In the genomic region with DNA sequence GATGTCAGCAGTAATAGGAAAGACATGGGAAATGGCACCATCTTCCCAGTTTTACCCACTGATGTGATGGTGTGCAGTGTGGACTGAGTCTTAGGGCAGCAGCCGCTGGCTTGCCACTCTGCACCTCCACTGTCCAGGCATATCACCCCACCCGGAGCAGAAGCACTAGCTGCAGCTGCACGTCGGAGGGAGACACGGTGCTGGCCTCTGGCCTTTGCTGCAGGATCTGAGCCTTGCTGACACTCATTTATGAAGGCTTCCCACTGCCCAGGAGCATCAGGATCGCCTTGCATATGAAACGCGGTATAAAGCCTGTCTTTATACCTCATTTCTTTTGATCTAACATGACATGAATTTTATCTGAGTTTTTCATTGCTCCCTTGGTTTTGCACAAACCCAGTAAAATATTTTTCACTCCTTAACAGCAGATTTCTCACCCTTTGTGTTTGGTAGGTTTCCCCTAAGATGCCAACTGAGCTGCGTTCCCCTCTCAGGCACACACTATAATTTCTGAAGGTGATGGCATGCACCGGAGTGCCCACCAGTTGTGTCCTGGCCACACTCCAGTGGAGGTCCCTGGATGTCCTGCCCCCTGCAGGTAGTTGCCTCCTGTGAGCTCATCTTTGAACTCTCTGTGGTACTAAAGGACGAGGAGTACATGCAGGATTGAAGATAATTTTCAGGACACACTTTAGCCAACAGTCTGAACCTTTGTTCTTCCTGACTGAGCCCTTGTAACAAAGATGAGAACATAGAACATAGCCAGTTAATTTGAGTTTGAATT, we compare ENCODE assay signal across 22 cellular contexts. TPM values are rescaled to one million over a fixed set of nuclear protein-coding genes. Genes with fewer than 3 reads are reported as not detected.
DNase-seq lines count a peak whose midpoint lies in the region; ATAC-seq, FAIRE-seq and TF ChIP-seq lines count a peak whose summit lies in the region.
"Had no signal": no experiment of that assay in that cellular context is flagged by ENCODE, and none has a peak within 500 bp of the region (broad histone marks: within the 10 kb centered on the region; RNA-seq: fewer than 3 reads in every experiment).

No MANE protein-coding gene starts in this region.

- TF ChIP-seq POLR2A in IMR-90 (IDR thresholded peaks at IDR 0.05; ENCODE audit: low read depth, low read length) (no peak), GM12878 (IDR thresholded peaks at IDR 0.05; ENCODE audit: low read depth, low read length) (no peak), adrenal gland (IDR thresholded peaks at IDR 0.05) (no peak)

- no peak for TF ChIP-seq EP300 in GM12878 (IDR thresholded peaks at IDR 0.05; ENCODE audit: borderline replicate concordance in 1 of 2, control insufficient read depth in 1 of 2, low read depth in 2 of 2, low read length in 2 of 2)

- peak overlapping the region; percentile 17; the same call in 1 of the 2 replicates for H3K23ac ChIP-seq in IMR-90 (ENCODE audit: low read depth, low read length)

- dilution Hi-C loops in IMR-90 (cut with HindIII; ENCODE audit: low sequenced_read_pairs, unreplicated experiment), result no loop called here
- dilution Hi-C loops in keratinocyte (cut with MboI; ENCODE audit: extremely low pct_ligation_motif_present, low sequenced_read_pairs), result no loop called here

- H3K27me3 Mint-ChIP-seq in activated naive CD4-positive, alpha-beta T cell treated with anti-CD3 and anti-CD28 coated beads for 36 hours (ENCODE audit: low read depth), result peaks cover 1% of the 10 kb centered on the region

- CTCF ChIA-PET in IMR-90 (lab: Yijun Ruan, JAX), result interaction anchor here (0.6 to 1.1 kb wide), 2 partner anchors 18 to 95 kb away, joined by 3 to 5 read pairs; no protein-coding TSS in a partner anchor
- CTCF ChIA-PET in GM12878 (lab: Yijun Ruan, JAX), result interaction anchor here (0.6 to 1.3 kb wide), 7 partner anchors 8 to 132 kb away, joined by 3 to 4 read pairs (median 3); no protein-coding TSS in a partner anchor
- CTCF ChIA-PET in GM10248 (lab: Yijun Ruan, JAX), result interaction anchor here (0.9 to 1.8 kb wide), 3 partner anchors 9 to 21 kb away, joined by 3 read pairs; a partner anchor contains a TSS
- CTCF ChIA-PET in activated naive CD4-positive, alpha-beta T cell treated with anti-CD3 and anti-CD28 coated beads for 36 hours (lab: Charles Lee), result interaction anchor here (0.6 to 2.3 kb wide), 2 partner anchors 19 to 87 kb away, joined by 3 to 11 read pairs; no protein-coding TSS in a partner anchor

- H3K36me3 Mint-ChIP-seq in activated naive CD4-positive, alpha-beta T cell treated with anti-CD3 and anti-CD28 coated beads for 36 hours (ENCODE audit: low read depth), result no peaks in the 10 kb centered on the region
- H3K36me3 Mint-ChIP-seq: CD14-positive monocyte had no signal

- SMC1A ChIA-PET in GM12878 (lab: Charles Lee; ENCODE audit: uncharacterized antibody, unreplicated experiment), result interaction anchor here (1.5 to 1.9 kb wide), 2 partner anchors 9 to 48 kb away, joined by 3 to 6 read pairs; a partner anchor contains a TSS

- no peak overlapping the region for H2BK15ac ChIP-seq in IMR-90 (ENCODE audit: low read depth, low read length)

- no peak overlapping the region for H4K5ac ChIP-seq in IMR-90 (ENCODE audit: low read depth, low read length)

- no peak overlapping the region for H3K18ac ChIP-seq in IMR-90 (ENCODE audit: low read depth, low read length)

- H3K79me1 ChIP-seq in IMR-90 (ENCODE audit: low read depth in 1 of 2, low read length in 2 of 2), result 0 out of 4 replicates have a peak, but pooled peaks cover 0 to 1% of the 10 kb centered on the region in 2 experiments

- H3K56ac ChIP-seq in IMR-90 (ENCODE audit: extremely low read depth, insufficient read depth, low read length), result no peak overlapping the region

- DNase-seq in IMR-90 (no peak), GM12878 (ENCODE audit: low read depth, low spot score) (no peak), keratinocyte (ENCODE audit: low read depth, low spot score) (no peak), GM10248 (ENCODE audit: extremely low spot score) (no peak), adrenal gland (no peak)
- no peak for DNase-seq in activated naive CD4-positive, alpha-beta T cell treated with anti-CD3 and anti-CD28 coated beads for 36 hours
- DNase-seq: activated CD4-positive, CD25-positive, alpha-beta regulatory T cell treated with anti-CD3 and anti-CD28 coated beads, Interleukin-2, amount 50 U/mL, for 72 hours; activated gamma-delta T cell treated with Interleukin-2 at 50 U/mL for 16 hours; HCEC 1CT; heart left ventricle; kidney; stomach had no signal

- TF ChIP-seq RAD21 in IMR-90 (IDR thresholded peaks at IDR 0.05; ENCODE audit: low read length) (no peak), GM12878 (IDR thresholded peaks at IDR 0.05; ENCODE audit: insufficient read depth, low read depth, low read length) (no peak)

- no peaks in the 10 kb centered on the region for H3K9me3 Mint-ChIP-seq in activated naive CD4-positive, alpha-beta T cell treated with anti-CD3 and anti-CD28 coated beads for 36 hours
- H3K9me3 Mint-ChIP-seq: CD14-positive monocyte; dendritic cell treated with granulocyte-macrophage colony-stimulating factor and Interleukin-4, amounts not matched to agents 40 ng/mL and 50 ng/mL, for 4 days; T-helper 1 cell treated with Interleukin-12 subunit alpha and Interleukin-12 subunit beta and Interleukin-4 antibody, amounts not matched to agents 30 μg/mL and 1 μg/mL, for 36 hours had no signal

- H4K91ac ChIP-seq in IMR-90 (ENCODE audit: insufficient read depth, low read depth, low read length), result no peak overlapping the region

- H3K4me1 ChIP-seq in IMR-90 (ENCODE audit: control insufficient read depth, insufficient read depth, low read length) (peaks cover 7% of the 10 kb centered on the region), GM12878 (ENCODE audit: control insufficient read depth, insufficient read depth, low read length) (no peaks in the 10 kb centered on the region), keratinocyte (ENCODE audit: control insufficient read depth, extremely low read depth, insufficient read depth, low read length) (no peaks in the 10 kb centered on the region), adrenal gland (replicated peaks in 1 of 2) (no peaks in the 10 kb centered on the region)
- H3K4me1 ChIP-seq: ascending aorta, heart left ventricle, right atrium auricular region had no signal

- peaks cover 3% of the 10 kb centered on the region for H3K9me1 ChIP-seq in IMR-90 (ENCODE audit: insufficient read depth, low read length)
- H3K9me1 ChIP-seq in keratinocyte (ENCODE audit: control insufficient read depth, extremely low read depth, insufficient read depth, low read length), result no peaks in the 10 kb centered on the region

- POLR2A ChIA-PET in IMR-90 (lab: Charles Lee; ENCODE audit: unreplicated experiment), result no interaction called here
- POLR2A ChIA-PET in GM12878 (lab: Charles Lee), result no interaction called here
- POLR2A ChIA-PET in GM10248 (lab: Yijun Ruan, JAX), result no interaction called here

- BruUV-seq in IMR-90 (replicated peaks; lab: Mats Ljungman, UMichigan) (no TSS peak), GM12878 (replicated peaks; lab: Mats Ljungman, UMichigan) (no TSS peak)

- FAIRE-seq in GM12878 (lab: Jason Lieb, UNC) (no peak), keratinocyte (lab: Jason Lieb, UNC) (no peak)
- FAIRE-seq: GM12891, HTR-8/SVneo, kidney had no signal

- in situ Hi-C loops in IMR-90 (cut with MboI; ENCODE audit: low sequenced_read_pairs), result no loop called here
- in situ Hi-C loops in GM12878 (cut with MboI), result no loop called here

- no peak overlapping the region for H3K4me2 ChIP-seq in IMR-90 (ENCODE audit: low read depth, low read length)
- no peak overlapping the region for H3K4me2 ChIP-seq in GM12878 (ENCODE audit: control insufficient read depth, insufficient read depth)
- H3K4me2 ChIP-seq in keratinocyte (ENCODE audit: control insufficient read depth, extremely low read depth, insufficient read depth, low read depth, low read length), result no peak overlapping the region

- H3K4ac ChIP-seq in IMR-90 (ENCODE audit: low read depth, low read length), result no peak overlapping the region

- H2AK5ac ChIP-seq in IMR-90 (ENCODE audit: low read depth, low read length), result peak overlapping the region; percentile 47; the same call in 1 of the 2 replicates

- ATAC-seq in IMR-90 (ENCODE audit: low read depth) (no peak), GM12878 (peak; percentile 48; the same call in 2 of the 3 replicates), HG02623 (IDR thresholded peaks at IDR 0.05; ENCODE audit: unreplicated experiment) (no peak)
- ATAC-seq: heart left ventricle had no signal

- H2AK9ac ChIP-seq in IMR-90 (replicated peaks; ENCODE audit: low read depth, low read length, poor library complexity), result no peak overlapping the region

- H3K4me1 Mint-ChIP-seq in activated naive CD4-positive, alpha-beta T cell treated with anti-CD3 and anti-CD28 coated beads for 36 hours (ENCODE audit: low read depth), result no peaks in the 10 kb centered on the region
- H3K4me1 Mint-ChIP-seq: CD14-positive monocyte had no signal

- H3K27ac ChIP-seq in IMR-90 (ENCODE audit: insufficient read depth, low read length) (no peak overlapping the region), GM12878 (ENCODE audit: control insufficient read depth, insufficient read depth) (no peak overlapping the region), keratinocyte (ENCODE audit: control insufficient read depth, insufficient read depth, low read length) (no peak overlapping the region), adrenal gland (no peak overlapping the region)
- H3K27ac ChIP-seq: ascending aorta, esophagus muscularis mucosa, heart left ventricle, right atrium auricular region, stomach had no signal

- H3K79me2 ChIP-seq in GM12878 (ENCODE audit: control insufficient read depth, insufficient read depth, low read length) (no peaks in the 10 kb centered on the region), keratinocyte (ENCODE audit: control insufficient read depth, insufficient read depth, low read length) (no peaks in the 10 kb centered on the region)

- H2BK5ac ChIP-seq in IMR-90 (ENCODE audit: low read depth, low read length, poor library complexity, severe bottlenecking), result no peak overlapping the region

- no peak overlapping the region for H3K27ac Mint-ChIP-seq in activated naive CD4-positive, alpha-beta T cell treated with anti-CD3 and anti-CD28 coated beads for 36 hours
- H3K27ac Mint-ChIP-seq: CD14-positive monocyte; dendritic cell treated with granulocyte-macrophage colony-stimulating factor and Interleukin-4, amounts not matched to agents 40 ng/mL and 50 ng/mL, for 4 days; T-helper 1 cell treated with Interleukin-12 subunit alpha and Interleukin-12 subunit beta and Interleukin-4 antibody, amounts not matched to agents 30 μg/mL and 1 μg/mL, for 36 hours had no signal

- no peaks in the 10 kb centered on the region for H3K9me3 ChIP-seq in IMR-90 (ENCODE audit: control insufficient read depth, insufficient read depth, low read length)
- no peaks in the 10 kb centered on the region for H3K9me3 ChIP-seq in GM12878 (replicated peaks; ENCODE audit: control insufficient read depth, insufficient read depth, low read length)
- H3K9me3 ChIP-seq in keratinocyte (ENCODE audit: control insufficient read depth, low read depth, low read length), result no peaks in the 10 kb centered on the region
- H3K9me3 ChIP-seq in adrenal gland (replicated peaks in 1 of 3), result no peaks in the 10 kb centered on the region
- H3K9me3 ChIP-seq: ascending aorta, esophagus muscularis mucosa, heart left ventricle, right atrium auricular region, stomach had no signal

- no peak overlapping the region for H3K9ac ChIP-seq in IMR-90 (ENCODE audit: low read depth, low read length)
- H3K9ac ChIP-seq in GM12878 (ENCODE audit: control insufficient read depth, insufficient read depth, low read length), result no peak overlapping the region
- H3K9ac ChIP-seq in keratinocyte (ENCODE audit: control insufficient read depth, extremely low read depth, insufficient read depth, low read length), result no peak overlapping the region

- H3K36me3 ChIP-seq in IMR-90 (ENCODE audit: control insufficient read depth, insufficient read depth, low read length) (no peaks in the 10 kb centered on the region), GM12878 (ENCODE audit: control insufficient read depth in 2 of 2, insufficient read depth in 2 of 2, low read length in 1 of 2) (no peaks in the 10 kb centered on the region), keratinocyte (ENCODE audit: control insufficient read depth in 2 of 2, extremely low read depth in 1 of 2, insufficient read depth in 2 of 2, low read length in 2 of 2) (no peaks in the 10 kb centered on the region), adrenal gland (replicated peaks in 1 of 2) (no peaks in the 10 kb centered on the region)
- H3K36me3 ChIP-seq: ascending aorta, esophagus muscularis mucosa, heart left ventricle, right atrium auricular region, stomach had no signal

- 93% methylated on average over 3 of the region's 11 CpGs; no CpG with 5 or more reads in 1 of the 2 experiments for WGBS in IMR-90 (ENCODE audit: extremely low coverage in 2 of 2, insufficient read length in 1 of 2), 2 experiments
- WGBS in GM12878 (ENCODE audit: insufficient coverage, insufficient replicate concordance, low lambda C conversion rate, missing lambda C conversion rate), result 74% methylated on average over 11 of the region's 11 CpGs
- 64 to 77% (median 64%) methylated on average over 6 to 11 of the region's 11 CpGs for WGBS in adrenal gland, 4 donors

- H3K27me3 ChIP-seq in IMR-90 (ENCODE audit: control insufficient read depth, insufficient read depth, low read length), result no peaks in the 10 kb centered on the region; the same call in 1 of the 2 replicates
- no peaks in the 10 kb centered on the region; a peak in 2 of 4 replicates for H3K27me3 ChIP-seq in GM12878 (replicated peaks in 1 of 2; ENCODE audit: control insufficient read depth in 2 of 2, insufficient read depth in 2 of 2, low read length in 1 of 2)
- no peaks in the 10 kb centered on the region for H3K27me3 ChIP-seq in keratinocyte (ENCODE audit: control insufficient read depth, extremely low read depth, insufficient read depth, low read length)
- peaks cover 4% of the 10 kb centered on the region for H3K27me3 ChIP-seq in adrenal gland
- H3K27me3 ChIP-seq: ascending aorta, esophagus muscularis mucosa, right atrium auricular region, stomach had no signal

- intact Hi-C loops in IMR-90 (cut with micrococcal nuclease) (no loop called here), GM12878 (cut with micrococcal nuclease; ENCODE audit: unreplicated experiment) (no loop called here), adrenal gland (cut with DNase I) (no loop called here)
- intact Hi-C loops in activated naive CD4-positive, alpha-beta T cell treated with anti-CD3 and anti-CD28 coated beads for 36 hours (cut with micrococcal nuclease), result no loop called here

- H2AFZ ChIP-seq in IMR-90 (replicated peaks; ENCODE audit: low read length, poor library complexity), result no peak overlapping the region
- no peak overlapping the region for H2AFZ ChIP-seq in GM12878 (ENCODE audit: control insufficient read depth, low read depth, low read length)
- H2AFZ ChIP-seq in keratinocyte (ENCODE audit: control insufficient read depth, low read length), result no peak overlapping the region

- H3K4me3 Mint-ChIP-seq in activated naive CD4-positive, alpha-beta T cell treated with anti-CD3 and anti-CD28 coated beads for 36 hours, result no peak overlapping the region
- H3K4me3 Mint-ChIP-seq: CD14-positive monocyte; dendritic cell treated with granulocyte-macrophage colony-stimulating factor and Interleukin-4, amounts not matched to agents 40 ng/mL and 50 ng/mL, for 4 days; T-helper 1 cell treated with Interleukin-12 subunit alpha and Interleukin-12 subunit beta and Interleukin-4 antibody, amounts not matched to agents 30 μg/mL and 1 μg/mL, for 36 hours had no signal

- RAD21 ChIA-PET in GM12878 (lab: Charles Lee; ENCODE audit: unreplicated experiment), result interaction anchor here (1.0 kb wide), 1 partner anchor 109 kb away, joined by 5 read pairs; no protein-coding TSS in a partner anchor

- no peak overlapping the region for H3K4me3 ChIP-seq in IMR-90 (ENCODE audit: insufficient read depth, low read depth, low read length)
- H3K4me3 ChIP-seq in GM12878, result no peak overlapping the region
- H3K4me3 ChIP-seq in keratinocyte (ENCODE audit: control insufficient read depth in 2 of 3, extremely low read depth in 1 of 3, insufficient read depth in 2 of 3, low read depth in 1 of 3, low read length in 3 of 3), result no peak overlapping the region
- no peak overlapping the region for H3K4me3 ChIP-seq in adrenal gland
- H3K4me3 ChIP-seq: ascending aorta, esophagus muscularis mucosa, heart left ventricle, right atrium auricular region, stomach had no signal

- no peak overlapping the region for H4K8ac ChIP-seq in IMR-90 (ENCODE audit: low read depth in 2 of 2, low read length in 2 of 2)

- TF ChIP-seq CTCF in GM12872 (IDR thresholded peaks at IDR 0.05; ENCODE audit: insufficient read depth, low read depth, low read length) (peak; percentile 28; the same call in 1 of the 3 replicates), IMR-90 (conservative IDR thresholded peaks at IDR 0.05; ENCODE audit: low read depth, low read length) (no peak), GM12878 (IDR thresholded peaks at IDR 0.05 in 2 of 3, conservative IDR thresholded peaks at IDR 0.05 in 1 of 3; ENCODE audit: control insufficient read depth in 2 of 3, extremely low read depth in 1 of 3, insufficient read depth in 1 of 3, low read depth in 3 of 3, low read length in 3 of 3) (0 out of 6 replicates have a peak, but pooled peaks of 1 of the 3 experiments have one; percentile 6), keratinocyte (optimal IDR thresholded peaks at IDR 0.05 in 1 of 3, IDR thresholded peaks at IDR 0.05 in 1 of 3, conservative IDR thresholded peaks at IDR 0.05 in 1 of 3; ENCODE audit: extremely low read depth in 1 of 3, insufficient read depth in 2 of 3, low read length in 3 of 3) (peak in 2 of 3 experiments; percentile 19 to 23), GM10248 (IDR thresholded peaks at IDR 0.05; ENCODE audit: control extremely low read depth, extremely low read depth, low read depth, missing control alignments) (no peak), adrenal gland (IDR thresholded peaks at IDR 0.05) (no peak)

- no peak overlapping the region for H2BK20ac ChIP-seq in IMR-90 (ENCODE audit: low read depth, low read length)

- H4K20me1 ChIP-seq in IMR-90 (ENCODE audit: insufficient read depth, low read length) (no peaks in the 10 kb centered on the region), GM12878 (ENCODE audit: control insufficient read depth, insufficient read depth) (no peaks in the 10 kb centered on the region), keratinocyte (ENCODE audit: control insufficient read depth, extremely low read depth, insufficient read depth, low read length) (no peaks in the 10 kb centered on the region)

- H3K14ac ChIP-seq in IMR-90 (replicated peaks; ENCODE audit: low read depth, low read length), result no peak overlapping the region

- H2BK120ac ChIP-seq in IMR-90 (ENCODE audit: low read depth, low read length), result no peak overlapping the region

RNA-seq across cellular contexts. Expression of a gene that starts 8.9 kb away (rescaled TPM):
- total RNA-seq in IMR-90 (2012; rRNA removed) (37.3 and 39.4 TPM in 2 replicates), GM12878 (2014; rRNA removed) (21.9 and 26.2 TPM in 2 replicates), GM12878 (2014; rRNA removed; fragmentation: Illumina TruSeq; extraction: Trizol) (22.0 and 22.3 TPM in 2 replicates), GM12878 (2021) (19.0 and 22.1 TPM in 2 replicates), adrenal gland (10 to 100 TPM; 12.7 to 20.6 (median 18.7) TPM)
- polyA plus RNA-seq in IMR-90 (2012; rRNA removed) (12.8 and 13.1 TPM in 2 replicates), GM12878 (2011; rRNA removed) (24.8 and 30.0 TPM in 2 replicates), GM12878 (2014; fragmentation: Illumina TruSeq; extraction: Trizol) (19.5 and 20.7 TPM in 2 replicates), GM12878 (2014; fragmentation: Nextera tagmentation; extraction: Ambion mirVana) (10 to 100 TPM in 1 of 2 experiments, 1 to 10 TPM in 1; 8.7 to 11.6 TPM), GM12878 (2014; rRNA removed) (12.8 and 15.6 TPM in 2 replicates), GM12878 (2016; fragmentation: Nextera tagmentation; extraction: Ambion mirVana) (10 to 100 TPM; 29.3 to 32.8 TPM), keratinocyte (25.7 to 28.4 TPM (median 26.4 TPM) in 3 replicates), adrenal gland (10 to 100 TPM in 1 of 3 donors, 1 to 10 TPM in 2; 4.9 to 14.6 (median 5.1) TPM)
- polyA plus RNA-seq in IMR-90 (2012; cell fraction: cytosol; rRNA removed), result 5.9 and 6.1 TPM in 2 replicates
- 6.9 and 14.1 TPM in 2 replicates for polyA plus RNA-seq in IMR-90 (2012; cell fraction: nucleus; rRNA removed; ENCODE audit: low replicate concordance)
- total RNA-seq in GM12878 (2013; cell fraction: nucleolus; rRNA removed), result 51.2 and 56.7 TPM in 2 replicates
- 8.7 TPM for polyA plus RNA-seq in GM12878 (2011; ENCODE audit: low read depth)
- polyA plus RNA-seq in GM12878 (2011; cell fraction: cytosol; rRNA removed), result 17.4 and 18.2 TPM in 2 replicates
- polyA plus RNA-seq in GM12878 (2011; cell fraction: nucleus; rRNA removed), result 17.1 and 19.3 TPM in 2 replicates
- 10.6 and 10.9 TPM in 2 replicates for polyA plus RNA-seq in GM12878 (2012)
- 47.2 and 48.8 TPM in 2 replicates for polyA minus RNA-seq in GM12878 (2011; rRNA and poly(A)+ RNA removed)
- polyA minus RNA-seq in GM12878 (2011; cell fraction: cytosol; rRNA and poly(A)+ RNA removed), result 13.1 and 14.5 TPM in 2 replicates
- 23.6 and 36.8 TPM in 2 replicates for polyA minus RNA-seq in GM12878 (2011; cell fraction: nucleus; rRNA and poly(A)+ RNA removed)
- 13.4 TPM for polyA plus RNA-seq in keratinocyte (2011; ENCODE audit: low read depth)
- polyA plus RNA-seq in keratinocyte (2011; cell fraction: cytosol; rRNA removed), result 15.3 and 24.6 TPM in 2 replicates
- polyA plus RNA-seq in keratinocyte (2011; cell fraction: nucleus; rRNA removed), result 34.5 and 38.3 TPM in 2 replicates
- polyA plus RNA-seq in keratinocyte (2012; ENCODE audit: low replicate concordance), result 15.8 and 22.4 TPM in 2 replicates
- 20.9 to 55.6 TPM (median 52.3 TPM) in 3 replicates for polyA minus RNA-seq in keratinocyte
- polyA minus RNA-seq in keratinocyte (2011; cell fraction: cytosol; rRNA and poly(A)+ RNA removed), result 34.3 TPM
- 35.2 and 63.9 TPM in 2 replicates for polyA minus RNA-seq in keratinocyte (2011; cell fraction: nucleus; rRNA and poly(A)+ RNA removed)
- 10 to 100 TPM; 23.3 to 24.9 TPM for total RNA-seq in activated naive CD4-positive, alpha-beta T cell treated with anti-CD3 and anti-CD28 coated beads for 36 hours

RNA-seq across cellular contexts. Expression of a gene that starts 45.0 kb away (rescaled TPM):
- total RNA-seq in IMR-90 (2012; rRNA removed) (0.36 and 0.56 TPM in 2 replicates), GM12878 (2014; rRNA removed) (0.68 and 1.1 TPM in 2 replicates), GM12878 (2014; rRNA removed; fragmentation: Illumina TruSeq; extraction: Trizol) (0.27 and 0.51 TPM in 2 replicates), GM12878 (2021) (0.45 and 1.3 TPM in 2 replicates), adrenal gland (1 to 10 TPM in 2 of 8 donors, under 1 TPM in 3, not detected in 3; 0.29 to 2.4 (median 0.61) TPM)
- polyA plus RNA-seq in IMR-90 (2012; rRNA removed) (0.39 and 0.59 TPM in 2 replicates), GM12878 (2011; rRNA removed) (0.11 and 0.24 TPM in 2 replicates), GM12878 (2014; fragmentation: Illumina TruSeq; extraction: Trizol) (0.13 TPM in 1 of 2 replicates, not detected in the other), GM12878 (2014; fragmentation: Nextera tagmentation; extraction: Ambion mirVana) (not detected), GM12878 (2014; rRNA removed) (1.0 TPM in 1 of 2 replicates, not detected in the other), GM12878 (2016; fragmentation: Nextera tagmentation; extraction: Ambion mirVana) (1 to 10 TPM in 1 of 2 experiments, under 1 TPM in 1; 0.86 to 1.1 TPM), keratinocyte (0.05 to 0.13 TPM (median 0.12 TPM) in 3 replicates), adrenal gland (under 1 TPM in 1 of 3 donors, not detected in 2; 0.27 TPM)
- polyA plus RNA-seq in IMR-90 (2012; cell fraction: cytosol; rRNA removed), result 0.29 and 0.60 TPM in 2 replicates
- 0.79 and 1.5 TPM in 2 replicates for polyA plus RNA-seq in IMR-90 (2012; cell fraction: nucleus; rRNA removed; ENCODE audit: low replicate concordance)
- 12.0 and 15.1 TPM in 2 replicates for total RNA-seq in GM12878 (2013; cell fraction: nucleolus; rRNA removed)
- not detected for polyA plus RNA-seq in GM12878 (2011; ENCODE audit: low read depth)
- polyA plus RNA-seq in GM12878 (2011; cell fraction: cytosol; rRNA removed), result 0.19 and 0.53 TPM in 2 replicates
- 1.1 and 1.5 TPM in 2 replicates for polyA plus RNA-seq in GM12878 (2011; cell fraction: nucleus; rRNA removed)
- polyA plus RNA-seq in GM12878 (2012), result 0.27 and 0.42 TPM in 2 replicates
- 1.0 TPM in 1 of 2 replicates, not detected in the other for polyA minus RNA-seq in GM12878 (2011; rRNA and poly(A)+ RNA removed)
- polyA minus RNA-seq in GM12878 (2011; cell fraction: cytosol; rRNA and poly(A)+ RNA removed), result 1.6 TPM in 1 of 2 replicates, not detected in the other
- 3.0 and 10.3 TPM in 2 replicates for polyA minus RNA-seq in GM12878 (2011; cell fraction: nucleus; rRNA and poly(A)+ RNA removed)
- polyA plus RNA-seq in keratinocyte (2011; ENCODE audit: low read depth), result not detected
- polyA plus RNA-seq in keratinocyte (2011; cell fraction: cytosol; rRNA removed), result not detected in 2 replicates
- polyA plus RNA-seq in keratinocyte (2011; cell fraction: nucleus; rRNA removed), result 0.47 and 0.48 TPM in 2 replicates
- 0.38 TPM in 1 of 2 replicates, not detected in the other for polyA plus RNA-seq in keratinocyte (2012; ENCODE audit: low replicate concordance)
- polyA minus RNA-seq in keratinocyte, result 0.30 to 0.35 TPM (median 0.33 TPM) in 3 replicates
- not detected for polyA minus RNA-seq in keratinocyte (2011; cell fraction: cytosol; rRNA and poly(A)+ RNA removed)
- 2.6 and 2.7 TPM in 2 replicates for polyA minus RNA-seq in keratinocyte (2011; cell fraction: nucleus; rRNA and poly(A)+ RNA removed)
- total RNA-seq in activated naive CD4-positive, alpha-beta T cell treated with anti-CD3 and anti-CD28 coated beads for 36 hours, result 1 to 10 TPM in 1 of 2 experiments, under 1 TPM in 1; 0.67 to 1.2 TPM
- total RNA-seq: ascending aorta had no signal

Comparison
In these comparisons a context has a peak if more than half of its experiments do, and no peak if none do; other contexts are left out.
1. CTCF ChIP-seq: peak in GM12872 (single experiment) and keratinocyte (2 of 3); none in IMR-90 (single experiment), GM10248 (single experiment) and adrenal gland (0 of 6).